ENCODE assay signal across 8 cellular contexts in genomic region chr12:111841750-111842555, GRCh38. TPM values are rescaled to one million over a fixed set of nuclear protein-coding genes. Genes with fewer than 3 reads are reported as not detected.
DNase-seq lines count a peak whose midpoint lies in the region; FAIRE-seq and TF ChIP-seq lines count a peak whose summit lies in the region.

A gene with protein sequence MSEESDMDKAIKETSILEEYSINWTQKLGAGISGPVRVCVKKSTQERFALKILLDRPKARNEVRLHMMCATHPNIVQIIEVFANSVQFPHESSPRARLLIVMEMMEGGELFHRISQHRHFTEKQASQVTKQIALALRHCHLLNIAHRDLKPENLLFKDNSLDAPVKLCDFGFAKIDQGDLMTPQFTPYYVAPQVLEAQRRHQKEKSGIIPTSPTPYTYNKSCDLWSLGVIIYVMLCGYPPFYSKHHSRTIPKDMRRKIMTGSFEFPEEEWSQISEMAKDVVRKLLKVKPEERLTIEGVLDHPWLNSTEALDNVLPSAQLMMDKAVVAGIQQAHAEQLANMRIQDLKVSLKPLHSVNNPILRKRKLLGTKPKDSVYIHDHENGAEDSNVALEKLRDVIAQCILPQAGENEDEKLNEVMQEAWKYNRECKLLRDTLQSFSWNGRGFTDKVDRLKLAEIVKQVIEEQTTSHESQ (plus strand): TSS chr12:111842228. CDS start chr12:111842734, 506 bp downstream.

- H3K4ac ChIP-seq in neuronal stem cell (ENCODE audit: low read length), result peak within 1 kb of the TSS; percentile 84

- peak within 1 kb of the TSS; percentile 97 for H3K4me2 ChIP-seq in neuronal stem cell (ENCODE audit: insufficient read depth, low read length, poor library complexity, severe bottlenecking)

- H2AFZ ChIP-seq in neuronal stem cell (ENCODE audit: low read length), result peak within 1 kb of the TSS; percentile 97

- H3K4me1 ChIP-seq in neuronal stem cell (ENCODE audit: control insufficient read depth in 2 of 2, insufficient read depth in 1 of 2, low read depth in 1 of 2, low read length in 2 of 2), result peaks cover 4 to 7% of the 10 kb centered on the region in 2 donors
- peaks cover 0 to 46% (median 43%) of the 10 kb centered on the region in 5 donors for H3K4me1 ChIP-seq in subcutaneous abdominal adipose tissue (ENCODE audit: control insufficient read depth in 5 of 5, insufficient read depth in 5 of 5, low read length in 5 of 5)

- peak within 1 kb of the TSS; percentile 75 for H2AK5ac ChIP-seq in neuronal stem cell (ENCODE audit: low read depth, low read length)

- peak within 1 kb of the TSS; percentile 100 for H3K14ac ChIP-seq in neuronal stem cell (ENCODE audit: low read length)

- in situ Hi-C loops in SK-MEL-5 (cut with HindIII; ENCODE audit: low pct_unique_long_range_greater_than_20kb, low sequenced_read_pairs), result no loop called here

- H2BK15ac ChIP-seq in neuronal stem cell (ENCODE audit: low read length), result peak within 1 kb of the TSS; percentile 75

- H4K8ac ChIP-seq in neuronal stem cell (ENCODE audit: low read depth, low read length), result peak within 1 kb of the TSS; percentile 65

- DNase-seq in GM04503 (ENCODE audit: low read depth), result peak; percentile 67
- DNase-seq in HFF-Myc (ENCODE audit: extremely low read depth, low read depth), result peak; percentile 82
- peak; percentile 96 for DNase-seq in NAMALWA (ENCODE audit: low spot score)
- peak; percentile 93 for DNase-seq in SK-MEL-5 (ENCODE audit: low read depth, low spot score)
- DNase-seq in activated naive CD4-positive, alpha-beta T cell treated with Interleukin-2 at 50 U/mL for 16 hours, result peak; percentile 98
- peak; percentile 95 to 97 for DNase-seq in frontal cortex (ENCODE audit: low spot score in 2 of 2)
- peak; percentile 97 for DNase-seq in neuronal stem cell (ENCODE audit: low spot score)

- H3K23ac ChIP-seq in neuronal stem cell (ENCODE audit: low read depth, low read length, poor library complexity), result peak within 1 kb of the TSS; percentile 89

- H3K36me3 ChIP-seq in neuronal stem cell (replicated peaks in 1 of 2; ENCODE audit: control insufficient read depth in 2 of 2, insufficient read depth in 2 of 2, low read length in 2 of 2) (peaks cover 10 to 45% of the 10 kb centered on the region in 2 donors), subcutaneous abdominal adipose tissue (ENCODE audit: control insufficient read depth in 5 of 5, insufficient read depth in 5 of 5, low read length in 5 of 5) (peaks cover 3 to 20% (median 7%) of the 10 kb centered on the region in 5 donors)

- peak within 1 kb of the TSS; percentile 99 for H3K9ac ChIP-seq in neuronal stem cell (ENCODE audit: low read depth, low read length, poor library complexity)
- peak within 1 kb of the TSS; percentile 95 to 99 (median 99) for H3K9ac ChIP-seq in subcutaneous abdominal adipose tissue (ENCODE audit: low read length in 5 of 5)

- H3K9me3 ChIP-seq in neuronal stem cell (replicated peaks in 1 of 2; ENCODE audit: control insufficient read depth in 2 of 2, insufficient read depth in 1 of 2, low read depth in 1 of 2, low read length in 2 of 2) (peaks cover 0 to 1% of the 10 kb centered on the region in 2 donors), subcutaneous abdominal adipose tissue (ENCODE audit: control insufficient read depth in 5 of 5, low read length in 5 of 5) (no peaks in the 10 kb centered on the region)

- peak within 1 kb of the TSS; percentile 95 for H2BK5ac ChIP-seq in neuronal stem cell (ENCODE audit: low read length)

- H3K27me3 ChIP-seq in neuronal stem cell (ENCODE audit: control insufficient read depth in 3 of 3, insufficient read depth in 3 of 3, low read depth in 1 of 3, low read length in 3 of 3) (no peaks in the 10 kb centered on the region), subcutaneous abdominal adipose tissue (ENCODE audit: control insufficient read depth in 5 of 5, insufficient read depth in 4 of 5, low read length in 5 of 5) (no peaks in the 10 kb centered on the region)

- H3K79me1 ChIP-seq in neuronal stem cell (ENCODE audit: low read depth, low read length), result peaks cover 19% of the 10 kb centered on the region

- no peak for FAIRE-seq in frontal cortex (lab: Jason Lieb, UNC)

- peak within 1 kb of the TSS; percentile 77 for H3K27ac ChIP-seq in neuronal stem cell (replicated peaks; ENCODE audit: low read length)
- peak within 1 kb of the TSS; percentile 89 for H3K27ac ChIP-seq in subcutaneous abdominal adipose tissue (ENCODE audit: low read depth, low read length)

- no peak for TF ChIP-seq CTCF in HFF-Myc (IDR thresholded peaks at IDR 0.05; ENCODE audit: low read depth, low read length, missing control alignments)

- H3K4me3 ChIP-seq in HFF-Myc (replicated peaks; ENCODE audit: low read depth, low read length), result peak within 1 kb of the TSS; percentile 100
- peak within 1 kb of the TSS; percentile 63 to 93 for H3K4me3 ChIP-seq in neuronal stem cell (ENCODE audit: low read length in 2 of 2)
- peak within 1 kb of the TSS; percentile 81 to 100 (median 99) for H3K4me3 ChIP-seq in subcutaneous abdominal adipose tissue (ENCODE audit: low read depth in 1 of 5, low read length in 5 of 5)

- peak within 1 kb of the TSS; percentile 100 for H3K18ac ChIP-seq in neuronal stem cell (ENCODE audit: low read length)

- peak within 1 kb of the TSS; percentile 92 for H4K91ac ChIP-seq in neuronal stem cell (ENCODE audit: low read depth, low read length, poor library complexity)

- H2BK12ac ChIP-seq in neuronal stem cell (ENCODE audit: low read length), result no peak within 1 kb of the TSS

- H2BK120ac ChIP-seq in neuronal stem cell (ENCODE audit: low read depth, low read length), result peak within 1 kb of the TSS; percentile 47

- no CpG with 5 or more reads among the region's 84 CpGs for WGBS in neuronal stem cell (ENCODE audit: extremely low coverage in 2 of 2, insufficient read length in 2 of 2, insufficient replicate concordance in 1 of 2), 2 donors

RNA-seq across cellular contexts. Expression of the gene that starts here (rescaled TPM):
- 56.5 and 58.4 TPM in 2 replicates for total RNA-seq in SK-MEL-5 (2014; rRNA removed; shearing (Covaris generic))
- 69.3 and 84.9 TPM in 2 replicates for polyA plus RNA-seq in SK-MEL-5 (2015; cell fraction: cytosol; rRNA removed)
- polyA plus RNA-seq in SK-MEL-5 (2015; cell fraction: nucleus; rRNA removed), result 57.3 and 84.1 TPM in 2 replicates
- 37.9 TPM for total RNA-seq in frontal cortex
- 29.4 TPM for polyA plus RNA-seq in neuronal stem cell (2013, experiment 1 of 2)
- 29.3 TPM for polyA plus RNA-seq in neuronal stem cell (2013, experiment 2 of 2)

Comparison
In these comparisons a context has a peak if more than half of its experiments do, and no peak if none do; other contexts are left out.
1. Peak in every context shown above with its lines: DNase-seq, H3K4me3 ChIP-seq and H3K27ac ChIP-seq.